ENCODE assay signal across 17 cellular contexts in the genomic region with DNA sequence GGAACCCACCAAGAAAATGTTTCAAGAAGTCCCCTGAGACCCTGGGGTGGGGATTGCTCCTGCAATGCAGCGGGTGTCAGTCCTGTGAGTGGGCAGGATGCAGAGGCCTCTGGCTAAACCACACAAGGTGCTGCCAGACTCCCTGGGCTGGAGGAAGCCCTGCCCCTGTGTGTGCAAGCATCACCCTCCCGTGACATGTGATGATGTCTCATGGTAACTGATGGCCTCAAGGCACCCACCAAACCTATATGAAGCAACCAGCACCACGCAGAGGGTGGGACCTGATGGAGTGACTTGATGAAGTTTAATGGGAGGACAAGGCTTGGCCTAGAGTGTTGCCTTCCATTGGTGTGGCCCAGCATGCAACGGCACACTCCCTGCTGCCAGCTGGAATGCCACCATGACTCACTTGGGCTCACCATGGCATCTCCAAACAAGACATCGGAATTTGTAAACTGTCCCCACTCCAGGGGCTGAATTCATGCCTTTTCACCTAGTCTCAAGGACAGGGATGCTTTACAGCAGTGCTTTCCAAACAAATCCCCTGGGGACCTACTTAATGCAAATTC. TPM values are rescaled to one million over a fixed set of nuclear protein-coding genes. Genes with fewer than 3 reads are reported as not detected.
"Had no signal": no experiment of that assay in that cellular context is flagged by ENCODE, and none has a peak within 500 bp of the region (broad histone marks: within the 10 kb centered on the region; RNA-seq: fewer than 3 reads in every experiment).

No MANE protein-coding gene starts in this region.

- H3K4me1 Mint-ChIP-seq: activated naive CD8-positive, alpha-beta T cell treated with anti-CD3 and anti-CD28 coated beads, Interleukin-2, amount 10 ng/mL, durations not matched to agents 7 days and 5 days had no signal

- H3K4me1 ChIP-seq: gastrocnemius medialis, left lung, sigmoid colon, upper lobe of left lung had no signal

- DNase-seq: activated CD4-positive, alpha-beta T cell treated with anti-CD3 and anti-CD28 coated beads for 1 hour; activated CD4-positive, alpha-beta T cell treated with anti-CD3 and anti-CD28 coated beads, Interleukin-2, amount 50 U/mL, for 48 hours; activated naive CD8-positive, alpha-beta T cell treated with anti-CD3 and anti-CD28 coated beads, Interleukin-2, amount 10 ng/mL, durations not matched to agents 7 days and 5 days; activated T-cell treated with anti-CD3 and anti-CD28 coated beads, Interleukin-2, amount 50 U/mL, for 72 hours; gastrocnemius medialis; left lung; sigmoid colon; stimulated activated CD4-positive, alpha-beta T cell treated with anti-CD3 and anti-CD28 coated beads, Interleukin-12 subunit alpha, Interleukin-12 subunit beta, amount 100 ng/mL, for 4 hours; stimulated activated CD4-positive, alpha-beta T cell treated with anti-CD3 and anti-CD28 coated beads, Interleukin-2, amount 100 ng/mL, for 48 hours; stimulated activated CD8-positive, alpha-beta memory T cell treated with anti-CD3 and anti-CD28 coated beads, Interleukin-4, amount 100 ng/mL, for 48 hours; stimulated activated naive CD8-positive, alpha-beta T cell treated with anti-CD3 and anti-CD28 coated beads, Interleukin-15, Interleukin-2, amounts not matched to agents 100 U/mL and 50 U/mL, for 24 hours; upper lobe of left lung had no signal

- H3K4me3 ChIP-seq: gastrocnemius medialis, left lung, sigmoid colon, upper lobe of left lung had no signal

- ATAC-seq: activated T-cell treated with anti-CD3 and anti-CD28 coated beads, Interleukin-2, amount 50 U/mL, for 72 hours; gastrocnemius medialis; left lung; stimulated activated naive CD8-positive, alpha-beta T cell treated with anti-CD3 and anti-CD28 coated beads, Interleukin-15, Interleukin-2, amounts not matched to agents 100 U/mL and 50 U/mL, for 24 hours had no signal

- FAIRE-seq: keratinocyte had no signal

- H3K27me3 ChIP-seq: gastrocnemius medialis, left lung, sigmoid colon, upper lobe of left lung had no signal

- H3K27ac ChIP-seq: gastrocnemius medialis, left lung, sigmoid colon, upper lobe of left lung had no signal

- H3K4me3 Mint-ChIP-seq: activated naive CD8-positive, alpha-beta T cell treated with anti-CD3 and anti-CD28 coated beads, Interleukin-2, amount 10 ng/mL, durations not matched to agents 7 days and 5 days; activated T-cell treated with anti-CD3 and anti-CD28 coated beads, Interleukin-2, amount 50 U/mL, for 72 hours; memory B cell; T-helper 2 cell treated with Interferon-gamma antibody and Interleukin-4, amounts not matched to agents 5 μg/mL and 100 μg/mL, for 36 hours had no signal

- H3K36me3 ChIP-seq: gastrocnemius medialis, left lung, sigmoid colon, upper lobe of left lung had no signal

- H3K27ac Mint-ChIP-seq: activated naive CD8-positive, alpha-beta T cell treated with anti-CD3 and anti-CD28 coated beads, Interleukin-2, amount 10 ng/mL, durations not matched to agents 7 days and 5 days; activated T-cell treated with anti-CD3 and anti-CD28 coated beads, Interleukin-2, amount 50 U/mL, for 72 hours; memory B cell; T-helper 2 cell treated with Interferon-gamma antibody and Interleukin-4, amounts not matched to agents 5 μg/mL and 100 μg/mL, for 36 hours had no signal

- H3K9me3 ChIP-seq: gastrocnemius medialis, left lung, sigmoid colon, upper lobe of left lung had no signal

- H3K27me3 Mint-ChIP-seq: memory B cell had no signal

RNA-seq across cellular contexts. Expression of a gene that starts 8.7 kb away (rescaled TPM):
- total RNA-seq: pulmonary artery endothelial cell had no signal
- polyA plus RNA-seq: keratinocyte, neural cell had no signal
